8 cellular contexts compared by ENCODE assay signal in genomic region chr4:173371292-173372192, GRCh38. TPM values are rescaled to one million over a fixed set of nuclear protein-coding genes. Genes with fewer than 3 reads are reported as not detected.
DNase-seq lines count a peak whose midpoint lies in the region; ATAC-seq and TF ChIP-seq lines count a peak whose summit lies in the region.

No MANE protein-coding gene starts in this region.

- peak overlapping the region; percentile 59 for H3K4me2 ChIP-seq in trophoblast cell (ENCODE audit: low read length)

- DNase-seq in G401 (ENCODE audit: low spot score) = peak; percentile 85
- DNase-seq in SKM-1 treated with dmso at 0.1 percent for 144 hours (lab: John Stamatoyannopoulos, UW; ENCODE audit: unreplicated experiment) = peak; percentile 4
- peak; percentile 76 to 86 (median 77) for DNase-seq in heart left ventricle
- peak; percentile 28 to 64 for DNase-seq in trophoblast cell
- DNase-seq in aorta = peak; percentile 88 to 89

- peak overlapping the region; percentile 66 to 92 (median 85) for H3K4me3 ChIP-seq in heart left ventricle
- H3K4me3 ChIP-seq in trophoblast cell (ENCODE audit: low read depth, low read length) = peak overlapping the region; percentile 77
- peak overlapping the region; percentile 45 to 84 for H3K4me3 ChIP-seq in aorta (ENCODE audit: low read length in 2 of 2)

- H3K4me1 ChIP-seq in heart left ventricle = peaks cover 0 to 62% (median 26%) of the 10 kb centered on the region in 12 donors
- no peaks in the 10 kb centered on the region for H3K4me1 ChIP-seq in trophoblast cell (ENCODE audit: control insufficient read depth in 1 of 2, insufficient read depth in 2 of 2, low read length in 2 of 2)
- H3K4me1 ChIP-seq in aorta (ENCODE audit: control insufficient read depth in 1 of 2, insufficient read depth in 2 of 2, low read length in 2 of 2) = no peaks in the 10 kb centered on the region

- H3K79me1 ChIP-seq in trophoblast cell (ENCODE audit: low read length) = peaks cover 5% of the 10 kb centered on the region

- H2AK5ac ChIP-seq in trophoblast cell (ENCODE audit: low read length) = no peak overlapping the region

- H3K27ac ChIP-seq in adipose tissue (ENCODE audit: low read depth, low read length) (peak overlapping the region; percentile 19), heart left ventricle (peak overlapping the region; percentile 81 to 99 (median 92)), trophoblast cell (ENCODE audit: low read depth, low read length) (peak overlapping the region; percentile 38), aorta (ENCODE audit: low read depth in 1 of 2, low read length in 2 of 2) (peak overlapping the region; percentile 32 to 58)

- H2BK12ac ChIP-seq in trophoblast cell (ENCODE audit: low read length) = no peak overlapping the region

- peak overlapping the region; percentile 67 for H3K9ac ChIP-seq in trophoblast cell (ENCODE audit: low read length)

- no peak overlapping the region for H4K91ac ChIP-seq in trophoblast cell (ENCODE audit: low read depth, low read length)

- peaks cover 1% of the 10 kb centered on the region for H3K79me2 ChIP-seq in trophoblast cell (ENCODE audit: control insufficient read depth, insufficient read depth, low read length, poor library complexity)

- whole genome bisulfite sequencing in adipose tissue, 3 donors = 0% methylated on average over 60 to 68 of the region's 68 CpGs
- WGBS in heart left ventricle, 4 donors = 0 to 1% (median 1%) methylated on average over 34 to 68 of the region's 68 CpGs
- WGBS in trophoblast cell (ENCODE audit: extremely low coverage, insufficient coverage, insufficient read length) = no CpG with 5 or more reads among the region's 68 CpGs
- 0% methylated on average over 54 to 68 of the region's 68 CpGs for WGBS in aorta, 2 donors

- intact Hi-C loops in heart left ventricle (cut with DNase I) (loop anchor here in 7 of 10 donors (2.0 to 5.0 kb wide), 4 partner anchors 37 to 46 kb away; partner anchors contain the start of gene HMGB2 (in 6 of the 7)), aorta (cut with DNase I) (loop anchor here (2.0 to 5.0 kb wide), 4 partner anchors 39 to 151 kb away; partner anchors contain the start of gene HMGB2 (in 1 of the 2))

- peak overlapping the region; percentile 45 for H4K8ac ChIP-seq in trophoblast cell (ENCODE audit: low read depth, low read length)

- ATAC-seq in GM21737 (IDR thresholded peaks at IDR 0.05; ENCODE audit: unreplicated experiment) (peak; percentile 16), heart left ventricle (peak in 3 of 4 donors; percentile 12 to 46 (median 30)), aorta (ENCODE audit: low FRiP score) (peak; percentile 61)

- TF ChIP-seq EP300 in Ishikawa (IDR thresholded peaks at IDR 0.05; ENCODE audit: borderline replicate concordance) = no peak

- H3K9me3 ChIP-seq in heart left ventricle = no peaks in the 10 kb centered on the region
- H3K9me3 ChIP-seq in trophoblast cell (ENCODE audit: insufficient read depth, low read depth, low read length) = no peaks in the 10 kb centered on the region
- no peaks in the 10 kb centered on the region for H3K9me3 ChIP-seq in aorta (ENCODE audit: control insufficient read depth, low read length)

- TF ChIP-seq CTCF in heart left ventricle (IDR thresholded peaks at IDR 0.05) = no peak

- peak overlapping the region; percentile 35 for H3K18ac ChIP-seq in trophoblast cell (ENCODE audit: low read length)

- in situ Hi-C loops in G401 (cut with HindIII; ENCODE audit: low sequenced_read_pairs) = no loop called here

- no peak overlapping the region for H3K23ac ChIP-seq in trophoblast cell (ENCODE audit: low read length)

- H3K27me3 ChIP-seq in heart left ventricle (no peaks in the 10 kb centered on the region), trophoblast cell (ENCODE audit: insufficient read depth, low read length) (no peaks in the 10 kb centered on the region), aorta (ENCODE audit: control insufficient read depth in 1 of 2, insufficient read depth in 2 of 2, low read length in 1 of 2) (no peaks in the 10 kb centered on the region)

- H2BK120ac ChIP-seq in trophoblast cell (ENCODE audit: insufficient read depth, low read length, poor library complexity) = peak overlapping the region; percentile 37

- TF ChIP-seq RAD21 in Ishikawa (IDR thresholded peaks at IDR 0.05; ENCODE audit: low read depth) = no peak

- H3K4ac ChIP-seq in trophoblast cell (ENCODE audit: low read depth, low read length) = peak overlapping the region; percentile 3

- peak overlapping the region; percentile 14 for H4K12ac ChIP-seq in trophoblast cell (ENCODE audit: low read depth, low read length)

- peaks cover 0 to 18% (median 0%) of the 10 kb centered on the region in 9 donors for H3K36me3 ChIP-seq in heart left ventricle
- no peaks in the 10 kb centered on the region for H3K36me3 ChIP-seq in trophoblast cell (ENCODE audit: control insufficient read depth in 1 of 2, insufficient read depth in 2 of 2, low read length in 2 of 2)
- no peaks in the 10 kb centered on the region for H3K36me3 ChIP-seq in aorta (ENCODE audit: control insufficient read depth in 1 of 2, insufficient read depth in 2 of 2, low read length in 1 of 2)

- TF ChIP-seq POLR2A in heart left ventricle (IDR thresholded peaks at IDR 0.05) = no peak

- H3K14ac ChIP-seq in trophoblast cell (ENCODE audit: low read length) = peak overlapping the region; percentile 17

- H2BK5ac ChIP-seq in trophoblast cell (ENCODE audit: low read depth, low read length, poor library complexity) = no peak overlapping the region

- peak overlapping the region; percentile 92 for H2AFZ ChIP-seq in trophoblast cell (ENCODE audit: insufficient read depth, low read length, poor library complexity)

TF ChIP-seq in Ishikawa, 13 proteins besides CTCF, POLR2A, EP300 and RAD21:
- TF ChIP-seq NFIC (IDR thresholded peaks at IDR 0.05) = peak; percentile 12; the same call in 1 of the 2 replicates
- TF ChIP-seq USF1 (IDR thresholded peaks at IDR 0.05) = no peak
- 0 out of 2 replicates have a peak, but pooled peaks have one; percentile 20 for TF ChIP-seq YY1 (IDR thresholded peaks at IDR 0.05; ENCODE audit: low read depth)
- no peak for TF ChIP-seq CREB1 (IDR thresholded peaks at IDR 0.05; ENCODE audit: low read depth)
- TF ChIP-seq TAF1 (IDR thresholded peaks at IDR 0.05; ENCODE audit: low read depth) = peak; percentile 17; the same call in 1 of the 2 replicates
TF ChIP-seq in Ishikawa: peak in this region for 3.

RNA-seq across cellular contexts. Expression of gene SAP30, which starts 0.8 kb away (rescaled TPM):
- total RNA-seq in G401 (2014; rRNA removed; shearing (Covaris generic)) = 34.0 and 37.1 TPM in 2 replicates
- polyA plus RNA-seq in adipose tissue (10 to 100 TPM in 1 of 3 donors, 1 to 10 TPM in 2; 3.6 to 20.9 (median 8.5) TPM), heart left ventricle (10 to 100 TPM in 1 of 2 donors, 1 to 10 TPM in 1; 9.8 to 15.1 TPM), aorta (10 to 100 TPM; 19.4 to 25.7 TPM)
- total RNA-seq in heart left ventricle (10 to 100 TPM; 10.8 to 29.1 (median 16.0) TPM), aorta (10 to 100 TPM; 33.4 to 34.7 TPM)
- 5.8 and 6.2 TPM in 2 replicates for polyA plus RNA-seq in trophoblast cell (2013)

RNA-seq across cellular contexts. Expression of gene SCRG1, which starts 27.4 kb away (rescaled TPM):
- total RNA-seq in G401 (2014; rRNA removed; shearing (Covaris generic)) = not detected in 2 replicates
- polyA plus RNA-seq in adipose tissue = under 1 TPM; 0.07 to 0.67 (median 0.36) TPM
- under 1 TPM in 8 of 9 donors, not detected in 1; 0.12 to 0.46 (median 0.25) TPM for total RNA-seq in heart left ventricle
- polyA plus RNA-seq in heart left ventricle = under 1 TPM; 0.08 to 0.11 TPM
- 0.25 and 0.29 TPM in 2 replicates for polyA plus RNA-seq in trophoblast cell (2013)
- total RNA-seq in aorta = 10 to 100 TPM; 34.6 to 45.2 TPM
- 10 to 100 TPM; 13.7 to 14.9 TPM for polyA plus RNA-seq in aorta

RNA-seq across cellular contexts. Expression of gene HMGB2, which starts 37.4 kb away (rescaled TPM):
- 270 and 334 TPM in 2 replicates for total RNA-seq in G401 (2014; rRNA removed; shearing (Covaris generic))
- polyA plus RNA-seq in adipose tissue (100 to 1,000 TPM in 1 of 3 donors, 10 to 100 TPM in 2; 25.7 to 165 (median 52.8) TPM), heart left ventricle (10 to 100 TPM; 46.8 to 88.9 TPM), aorta (10 to 100 TPM; 70.5 to 81.7 TPM)
- total RNA-seq in heart left ventricle (10 to 100 TPM; 28.5 to 67.5 (median 38.2) TPM), aorta (10 to 100 TPM; 33.0 to 42.5 TPM)
- polyA plus RNA-seq in trophoblast cell (2013) = 147 and 166 TPM in 2 replicates

Comparison
In these comparisons a context has a peak if more than half of its experiments do, and no peak if none do; other contexts are left out.
1. Peak in every context shown above with its lines: DNase-seq, ATAC-seq, H3K4me3 ChIP-seq and H3K27ac ChIP-seq.
2. DNase-seq: peak in every context shown above with its lines; median percentile 88 in aorta; 85 in G401; 77 in heart left ventricle; 46 in trophoblast cell; 4 in SKM-1 treated with dmso at 0.1 percent for 144 hours.
3. H3K27ac ChIP-seq: peak in every context shown above with its lines; median percentile 92 in heart left ventricle; 45 in aorta; 38 in trophoblast cell; 19 in adipose tissue.
4. RNA of gene SCRG1, which starts 27.4 kb away (total RNA-seq): 34.6 to 45.2 TPM in aorta; 0.12 to 0.46 TPM in heart left ventricle and not detected in G401; every median in the first group is over 10 times any median in the second.